8 cellular contexts compared by ENCODE assay signal in genomic region chr10:48658243-48658888, GRCh38. TPM values are rescaled to one million over a fixed set of nuclear protein-coding genes. Genes with fewer than 3 reads are reported as not detected.
DNase-seq lines count a peak whose midpoint lies in the region; ATAC-seq and TF ChIP-seq lines count a peak whose summit lies in the region.

No MANE protein-coding gene starts in this region.

- peaks cover 0 to 2% of the 10 kb centered on the region in 2 donors for H3K4me1 ChIP-seq in lung (ENCODE audit: control insufficient read depth in 2 of 2, insufficient read depth in 2 of 2, low read length in 2 of 2)

- WGBS in lung, 2 donors = 42 to 48% methylated on average over 18 of the region's 18 CpGs

- POLR2A ChIA-PET in AG04449 (lab: Yijun Ruan, JAX) = no interaction called here

- DNase-seq in AG04449 (ENCODE audit: low read depth, low spot score) = no peak
- peak; percentile 78 for DNase-seq in GM13976 (ENCODE audit: low spot score)
- peak; percentile 62 for DNase-seq in NCI-H2196 (lab: John Stamatoyannopoulos, UW; ENCODE audit: unreplicated experiment)
- DNase-seq in activated CD4-positive, alpha-beta T cell treated with anti-CD3 and anti-CD28 coated beads, Interleukin-2, amount 50 U/mL, for 1 hour = peak; percentile 51
- peak; percentile 85 for DNase-seq in ecto neural progenitor cell (ENCODE audit: low spot score)
- DNase-seq in lung (ENCODE audit: low spot score) = peak; percentile 72
- peak; percentile 36 for DNase-seq in stimulated activated CD8-positive, alpha-beta memory T cell treated with anti-CD3 and anti-CD28 coated beads, Interleukin-4, amount 100 ng/mL, for 24 hours (ENCODE audit: low read depth)

- no peaks in the 10 kb centered on the region for H3K36me3 ChIP-seq in lung (ENCODE audit: control insufficient read depth in 2 of 2, insufficient read depth in 2 of 2, low read length in 2 of 2)

- TF ChIP-seq CTCF in AG04449 (IDR thresholded peaks at IDR 0.05; ENCODE audit: insufficient read depth, low read length, missing control alignments) = peak; percentile 81
- TF ChIP-seq CTCF in GM13976 (IDR thresholded peaks at IDR 0.05; ENCODE audit: borderline replicate concordance, control extremely low read depth, extremely low read depth, insufficient read depth, missing control alignments) = peak; percentile 88
- TF ChIP-seq CTCF in lung (IDR thresholded peaks at IDR 0.05; ENCODE audit: control extremely low read depth, extremely low read depth) = peak; percentile 75

- CTCF ChIA-PET in AG04449 (lab: Yijun Ruan, JAX) = interaction anchor here (0.6 to 15.6 kb wide), 50 partner anchors 8 to 868 kb away, joined by 3 to 1051 read pairs (median 6); partner anchors contain the start of gene ARHGAP22

- H3K4me3 ChIP-seq in AG04449 (ENCODE audit: low read depth, low read length) (no peak overlapping the region), lung (no peak overlapping the region)

- no peak overlapping the region for H3K27ac ChIP-seq in lung (ENCODE audit: low read depth in 1 of 2, low read length in 1 of 2)

- no peak for ATAC-seq in lung (ENCODE audit: insufficient read depth, low FRiP score)
- ATAC-seq in HG03039 (IDR thresholded peaks at IDR 0.05; ENCODE audit: unreplicated experiment) = no peak

- in situ Hi-C loops in GM13976 (cut with MboI; ENCODE audit: low sequenced_read_pairs, unreplicated experiment) = loop anchor here (5.0 to 25.0 kb wide), 3 partner anchors 106 to 504 kb away; no protein-coding TSS in a partner anchor

- no peaks in the 10 kb centered on the region for H3K9me3 ChIP-seq in lung (ENCODE audit: control insufficient read depth in 2 of 2, insufficient read depth in 1 of 2, low read length in 1 of 2)

- no peaks in the 10 kb centered on the region for H3K27me3 ChIP-seq in lung (ENCODE audit: control insufficient read depth, insufficient read depth)

RNA-seq across cellular contexts. Expression of gene WDFY4, which starts 26.3 kb away (rescaled TPM):
- 10 to 100 TPM; 11.9 to 26.9 TPM for total RNA-seq in lung
- 10 to 100 TPM in 1 of 2 donors, 1 to 10 TPM in 1; 4.6 to 15.1 TPM for polyA plus RNA-seq in lung

RNA-seq across cellular contexts. Expression of gene ARHGAP22, which starts 53.5 kb away (rescaled TPM):
- 1 to 10 TPM; 4.9 to 6.9 TPM for total RNA-seq in lung
- polyA plus RNA-seq in lung = 1 to 10 TPM; 3.2 to 3.3 TPM
